In the genomic region with DNA sequence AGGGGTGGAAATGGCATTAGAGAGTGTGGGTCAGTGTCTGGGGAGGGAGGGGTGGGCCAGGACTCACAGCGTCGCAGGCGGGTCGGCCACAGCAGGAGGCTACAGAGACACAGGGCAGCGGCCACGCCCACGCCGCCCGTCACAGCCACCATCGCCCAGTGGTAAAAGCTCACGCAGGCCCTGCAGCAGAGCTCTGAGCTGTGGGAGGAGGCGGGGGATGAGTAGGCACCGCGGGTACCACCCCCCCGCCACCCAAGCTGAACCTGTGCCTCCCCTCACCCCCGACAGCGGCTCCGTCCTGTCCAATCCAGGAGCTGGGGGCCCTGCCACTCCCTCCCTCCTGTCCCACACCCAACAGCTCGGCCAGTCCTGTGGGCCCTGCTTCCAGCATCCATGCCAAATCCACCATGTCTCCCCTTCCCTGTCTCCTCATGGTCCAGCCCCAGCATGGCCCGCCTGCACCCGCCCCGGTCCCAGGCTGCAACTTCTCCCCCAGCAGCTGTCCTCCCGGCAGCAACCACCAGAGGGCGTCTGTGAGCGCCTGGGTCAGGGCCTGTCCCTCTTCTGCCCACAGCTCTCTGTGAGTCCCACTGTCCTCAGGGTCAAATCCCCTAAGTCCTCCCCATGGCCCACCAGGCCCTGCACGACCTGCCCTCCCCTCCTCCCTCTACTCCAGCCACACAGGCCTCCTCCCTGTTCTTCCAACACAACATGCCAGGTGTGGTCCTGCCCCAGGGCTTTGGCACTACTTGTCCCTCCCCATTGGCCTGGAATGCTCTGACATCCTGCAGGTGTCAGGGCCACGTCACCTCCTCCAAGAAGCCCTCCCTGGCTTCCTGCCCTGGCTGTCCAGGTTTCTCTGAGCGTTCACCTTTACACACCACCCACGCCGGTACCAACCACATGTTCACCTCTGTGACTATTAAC, we compare ENCODE assay signal across 1 cellular context.
TF ChIP-seq lines count a peak whose summit lies in the region.

No MANE protein-coding gene starts in this region.

TF ChIP-seq in SK-N-SH, 30 proteins besides CTCF, POLR2A, EP300 and RAD21:
- TF ChIP-seq ELF1 (IDR thresholded peaks at IDR 0.05) (no peak), SMC3 (IDR thresholded peaks at IDR 0.05; ENCODE audit: low read depth, low read length) (peak; percentile 79)
